19 cellular contexts compared by ENCODE assay signal in the genomic region with DNA sequence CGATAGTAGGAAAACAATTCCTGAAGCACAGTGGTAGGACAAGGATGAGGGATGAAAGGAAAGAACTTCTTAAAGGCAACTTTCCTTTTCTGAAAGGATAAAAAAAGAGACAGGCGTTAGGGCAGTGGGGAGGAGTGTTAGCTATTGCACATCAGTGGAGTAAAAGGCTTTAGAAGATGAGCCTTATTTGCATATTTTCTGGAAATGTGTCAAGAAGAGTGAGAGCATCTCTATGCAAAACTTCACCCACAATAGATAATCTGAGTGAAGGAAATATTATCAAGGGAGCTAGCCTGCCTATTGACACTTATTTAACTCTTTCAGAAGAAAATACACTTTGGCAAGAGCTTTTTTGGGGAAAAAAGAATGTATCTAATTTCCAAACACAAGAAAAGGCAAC.
DNase-seq lines count a peak whose midpoint lies in the region; ATAC-seq and TF ChIP-seq lines count a peak whose summit lies in the region.
"Had no signal": no experiment of that assay in that cellular context is flagged by ENCODE, and none has a peak within 500 bp of the region (broad histone marks: within the 10 kb centered on the region; RNA-seq: fewer than 3 reads in every experiment).

No MANE protein-coding gene starts in this region.

- no peak overlapping the region for H3K4me3 ChIP-seq in GM12865 (ENCODE audit: low read depth, low read length)
- H3K4me3 ChIP-seq: stomach had no signal

- H3K27me3 ChIP-seq in foreskin keratinocyte, result no peaks in the 10 kb centered on the region
- H3K27me3 ChIP-seq: stomach had no signal

- intact Hi-C loops in posterior vena cava (cut with DNase I), result no loop called here

- ATAC-seq in GM19372 (IDR thresholded peaks at IDR 0.05; ENCODE audit: low read depth, unreplicated experiment) (peak; percentile 69), HG02610 (IDR thresholded peaks at IDR 0.05; ENCODE audit: unreplicated experiment) (peak; percentile 98), HG03196 (IDR thresholded peaks at IDR 0.05; ENCODE audit: unreplicated experiment) (peak; percentile 94), foreskin keratinocyte (no peak)
- ATAC-seq: esophagus mucosa had no signal

- H3K27ac ChIP-seq in foreskin keratinocyte, result no peak overlapping the region
- H3K27ac ChIP-seq: stomach had no signal

- DNase-seq in GM12865 (ENCODE audit: low read depth) (peak; percentile 13), NCI-H345 treated with DMSO at 0.1 percent for 48 hours (lab: John Stamatoyannopoulos, UW; ENCODE audit: unreplicated experiment) (no peak), GF-D8 (lab: John Stamatoyannopoulos, UW) (no peak), foreskin keratinocyte (no peak), posterior vena cava (ENCODE audit: low spot score) (no peak)
- DNase-seq: 8988T; activated CD4-positive, alpha-beta memory T cell treated with anti-CD3 and anti-CD28 coated beads, Interleukin-2, amount 10 ng/mL, durations not matched to agents 7 days and 5 days; COR-L47; mammary epithelial cell; MM.1S; NCI-H2227 treated with DMSO at 0.1 percent for 48 hours; posterior cingulate gyrus; RPMI8226; stimulated activated CD4-positive, alpha-beta T cell treated with anti-CD3 and anti-CD28 coated beads, Interleukin-4, amount 100 ng/mL, for 1 hour; stomach had no signal

- no peak for TF ChIP-seq CTCF in GM12865 (IDR thresholded peaks at IDR 0.05; ENCODE audit: insufficient read depth, low read depth, low read length, missing control alignments)
- TF ChIP-seq CTCF in foreskin keratinocyte (conservative IDR thresholded peaks at IDR 0.05), result no peak

- no peaks in the 10 kb centered on the region for H3K4me1 ChIP-seq in foreskin keratinocyte
- H3K4me1 ChIP-seq: stomach had no signal
